Comparison of ENCODE assay signal across 18 cellular contexts in the genomic region with DNA sequence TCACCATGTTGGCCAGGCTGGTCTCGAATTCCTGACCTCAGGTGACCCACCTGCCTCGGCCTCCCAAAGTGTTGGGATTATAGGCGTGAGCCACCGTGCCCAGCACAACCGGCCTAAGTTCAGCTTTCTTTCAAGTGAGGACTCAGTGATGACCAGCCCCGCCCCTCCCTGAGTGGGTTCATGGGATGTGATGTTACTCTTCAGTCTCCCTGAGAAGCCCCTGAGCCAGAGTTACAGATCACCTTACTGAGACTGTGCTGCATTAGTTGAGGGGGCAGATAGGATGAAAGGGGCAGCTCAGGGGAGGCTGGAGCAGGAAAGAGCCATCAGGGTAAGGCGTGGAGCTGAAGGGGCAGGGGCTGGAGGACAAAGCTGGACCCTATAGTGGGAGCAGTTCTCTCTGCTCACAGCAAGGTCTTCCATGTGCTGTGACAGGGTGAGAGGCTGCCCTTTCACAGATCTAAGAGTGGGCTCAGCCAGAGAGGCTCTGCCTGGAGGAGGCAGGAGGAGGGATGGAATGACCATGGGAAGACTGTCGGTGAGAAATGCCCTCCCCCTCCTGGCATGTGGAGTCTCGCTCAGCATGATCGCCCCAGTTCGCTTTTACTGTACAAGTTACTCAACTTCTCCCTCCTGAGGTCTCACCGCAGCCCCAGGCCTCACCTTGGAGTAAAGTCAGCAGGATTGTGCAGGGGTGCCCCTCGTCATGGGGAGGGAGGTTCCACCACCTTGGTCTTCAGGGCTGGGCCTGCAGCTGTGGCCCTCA. TPM values are rescaled to one million over a fixed set of nuclear protein-coding genes. Genes with fewer than 3 reads are reported as not detected.
DNase-seq lines count a peak whose midpoint lies in the region; ATAC-seq and TF ChIP-seq lines count a peak whose summit lies in the region.
"Had no signal": no experiment of that assay in that cellular context is flagged by ENCODE, and none has a peak within 500 bp of the region (broad histone marks: within the 10 kb centered on the region; RNA-seq: fewer than 3 reads in every experiment).

No MANE protein-coding gene starts in this region.

- H3K4me3 Mint-ChIP-seq in H9: no peak overlapping the region
- no peak overlapping the region for H3K4me3 Mint-ChIP-seq in activated naive CD8-positive, alpha-beta T cell treated with anti-CD3 and anti-CD28 coated beads, Interleukin-2, amount 50 U/mL, for 24 hours
- H3K4me3 Mint-ChIP-seq in natural killer cell treated with Interleukin-12 subunit alpha and Interleukin-12 subunit beta and Interleukin-15 and Interleukin-18, amount 100 ng/mL, for 72 hours: no peak overlapping the region

- no peak overlapping the region for H3K4ac ChIP-seq in H9 (ENCODE audit: low read depth, low read length)

- no peaks in the 10 kb centered on the region for H3K79me2 ChIP-seq in H9 (ENCODE audit: insufficient read depth, low read length)

- TF ChIP-seq CTCF in H9 (conservative IDR thresholded peaks at IDR 0.05): no peak

- peak; percentile 25 for DNase-seq in activated CD8-positive, alpha-beta memory T cell treated with anti-CD3 and anti-CD28 coated beads, Interleukin-2, amount 50 U/mL, for 4 hours
- no peak for DNase-seq in activated CD8-positive, alpha-beta memory T cell treated with anti-CD3 and anti-CD28 coated beads for 24 hours
- DNase-seq in H9 (no peak), H4 (ENCODE audit: low spot score) (no peak), cardiac septum (ENCODE audit: low spot score) (no peak), NCI-H2227 treated with DMSO at 0.1 percent for 48 hours (lab: John Stamatoyannopoulos, UW) (no peak)
- DNase-seq in activated naive CD8-positive, alpha-beta T cell treated with anti-CD3 and anti-CD28 coated beads, Interleukin-2, amount 50 U/mL, for 24 hours: no peak
- no peak for DNase-seq in natural killer cell treated with Interleukin-12 subunit alpha and Interleukin-12 subunit beta and Interleukin-15 and Interleukin-18, amount 100 ng/mL, for 72 hours (ENCODE audit: low spot score)
- DNase-seq: aorta; colonic mucosa; KBM-7; lower lobe of right lung; NCI-H1092; psoas muscle; stimulated activated CD4-positive, alpha-beta T cell treated with anti-CD3 and anti-CD28 coated beads, Interleukin-12 subunit alpha, Interleukin-12 subunit beta, amount 100 ng/mL, for 4 hours had no signal

- H2BK15ac ChIP-seq in H9 (ENCODE audit: low read depth, low read length): no peak overlapping the region

- no peaks in the 10 kb centered on the region for H3K23me2 ChIP-seq in H9 (ENCODE audit: insufficient read length, low read depth, low read length, poor library complexity, severe bottlenecking)

- H4K20me1 ChIP-seq in H9 (ENCODE audit: control insufficient read depth, insufficient read depth, insufficient read length): no peaks in the 10 kb centered on the region

- peaks cover 5 to 34% (median 21%) of the 10 kb centered on the region in 3 experiments; a peak in 6 of 7 replicates for H3K36me3 Mint-ChIP-seq in H9 (ENCODE audit: insufficient read depth in 1 of 3, low read depth in 3 of 3)
- peaks cover 41% of the 10 kb centered on the region for H3K36me3 Mint-ChIP-seq in activated naive CD8-positive, alpha-beta T cell treated with anti-CD3 and anti-CD28 coated beads, Interleukin-2, amount 50 U/mL, for 24 hours (ENCODE audit: low read depth)
- H3K36me3 Mint-ChIP-seq in natural killer cell treated with Interleukin-12 subunit alpha and Interleukin-12 subunit beta and Interleukin-15 and Interleukin-18, amount 100 ng/mL, for 72 hours: peaks cover 17% of the 10 kb centered on the region

- H3K9me3 ChIP-seq in H9 (ENCODE audit: control insufficient read depth, low read depth, low read length): no peaks in the 10 kb centered on the region
- H3K9me3 ChIP-seq: colonic mucosa, lower lobe of right lung, psoas muscle had no signal

- no peak overlapping the region for H3K14ac ChIP-seq in H9 (ENCODE audit: insufficient read depth, low read length)

- no peaks in the 10 kb centered on the region; the same call in 1 of the 2 replicates for H3K27me3 ChIP-seq in H9 (ENCODE audit: insufficient read depth, low read length)
- H3K27me3 ChIP-seq: colonic mucosa had no signal

- no peak overlapping the region for H3K18ac ChIP-seq in H9 (ENCODE audit: insufficient read length, low read depth, low read length)

- no peak overlapping the region for H3K23ac ChIP-seq in H9 (ENCODE audit: insufficient read length, low read depth, low read length)

- no peak overlapping the region for H2AFZ ChIP-seq in H9 (ENCODE audit: low read length)

- no peak overlapping the region for H2BK120ac ChIP-seq in H9 (ENCODE audit: low read depth, low read length, poor library complexity, severe bottlenecking)

- no peak overlapping the region for H2BK12ac ChIP-seq in H9 (ENCODE audit: insufficient read length, low read depth, low read length)

- no peak overlapping the region for H3K56ac ChIP-seq in H9 (ENCODE audit: insufficient read length, low read depth, low read length)

- no peak overlapping the region for H4K8ac ChIP-seq in H9 (replicated peaks; ENCODE audit: insufficient read length, low read depth, low read length)

- peaks cover 2% of the 10 kb centered on the region for H3K27me3 Mint-ChIP-seq in H9 (ENCODE audit: low read depth)
- no peaks in the 10 kb centered on the region for H3K27me3 Mint-ChIP-seq in activated naive CD8-positive, alpha-beta T cell treated with anti-CD3 and anti-CD28 coated beads, Interleukin-2, amount 50 U/mL, for 24 hours
- H3K27me3 Mint-ChIP-seq in natural killer cell treated with Interleukin-12 subunit alpha and Interleukin-12 subunit beta and Interleukin-15 and Interleukin-18, amount 100 ng/mL, for 72 hours: no peaks in the 10 kb centered on the region

- H3K4me1 Mint-ChIP-seq in H9: peaks cover 0 to 12% of the 10 kb centered on the region in 2 experiments; a peak in 2 of 4 replicates
- H3K4me1 Mint-ChIP-seq in activated naive CD8-positive, alpha-beta T cell treated with anti-CD3 and anti-CD28 coated beads, Interleukin-2, amount 50 U/mL, for 24 hours: peaks cover 34% of the 10 kb centered on the region
- H3K4me1 Mint-ChIP-seq in natural killer cell treated with Interleukin-12 subunit alpha and Interleukin-12 subunit beta and Interleukin-15 and Interleukin-18, amount 100 ng/mL, for 72 hours (ENCODE audit: low read depth in 2 of 2): peaks cover 61 to 67% of the 10 kb centered on the region in 2 donors

- H3T11ph ChIP-seq in H9 (ENCODE audit: low read length): no peak overlapping the region

- H3K79me1 ChIP-seq in H9 (ENCODE audit: insufficient read depth, low read depth, low read length, poor library complexity, severe bottlenecking): no peaks in the 10 kb centered on the region

- H2BK5ac ChIP-seq in H9 (ENCODE audit: insufficient read length, low read length): no peak overlapping the region

- no peak overlapping the region for H4K91ac ChIP-seq in H9 (ENCODE audit: insufficient read length, low read depth, low read length)

- no CpG with 5 or more reads among the region's 13 CpGs for WGBS in H9 (ENCODE audit: extremely low coverage, insufficient read length, low lambda C conversion rate)

- no peak overlapping the region for H3K27ac ChIP-seq in H9 (ENCODE audit: insufficient read length, low read depth, low read length)
- H3K27ac ChIP-seq: colonic mucosa, lower lobe of right lung, psoas muscle had no signal

- H2AK5ac ChIP-seq in H9 (ENCODE audit: insufficient read length, low read length): no peak overlapping the region

- no peaks in the 10 kb centered on the region for H3K9me3 Mint-ChIP-seq in H9
- no peaks in the 10 kb centered on the region for H3K9me3 Mint-ChIP-seq in activated naive CD8-positive, alpha-beta T cell treated with anti-CD3 and anti-CD28 coated beads, Interleukin-2, amount 50 U/mL, for 24 hours
- no peaks in the 10 kb centered on the region for H3K9me3 Mint-ChIP-seq in natural killer cell treated with Interleukin-12 subunit alpha and Interleukin-12 subunit beta and Interleukin-15 and Interleukin-18, amount 100 ng/mL, for 72 hours

- peak overlapping the region in 2 of 3 experiments; percentile 53 to 73; a peak in 3 of 7 replicates for H3K27ac Mint-ChIP-seq in H9
- H3K27ac Mint-ChIP-seq in activated naive CD8-positive, alpha-beta T cell treated with anti-CD3 and anti-CD28 coated beads, Interleukin-2, amount 50 U/mL, for 24 hours: peak overlapping the region; percentile 76
- peak overlapping the region; percentile 92 to 93 for H3K27ac Mint-ChIP-seq in natural killer cell treated with Interleukin-12 subunit alpha and Interleukin-12 subunit beta and Interleukin-15 and Interleukin-18, amount 100 ng/mL, for 72 hours

- peak; percentile 13 for ATAC-seq in activated naive CD8-positive, alpha-beta T cell treated with anti-CD3 and anti-CD28 coated beads, Interleukin-2, amount 50 U/mL, for 24 hours
- no peak for ATAC-seq in natural killer cell treated with Interleukin-12 subunit alpha and Interleukin-12 subunit beta and Interleukin-15 and Interleukin-18, amount 100 ng/mL, for 72 hours
- ATAC-seq: lower lobe of right lung, psoas muscle had no signal

- H3K4me2 ChIP-seq in H9 (ENCODE audit: insufficient read depth, insufficient read length, low read length): no peak overlapping the region

- no peaks in the 10 kb centered on the region for H3K4me1 ChIP-seq in H9 (ENCODE audit: insufficient read depth, low read length)
- H3K4me1 ChIP-seq: colonic mucosa had no signal

- no peak overlapping the region for H4K5ac ChIP-seq in H9 (ENCODE audit: insufficient read length, low read depth, low read length)

- no peak overlapping the region for H2BK20ac ChIP-seq in H9 (ENCODE audit: low read depth, low read length, poor library complexity, severe bottlenecking)

- intact Hi-C loops in cardiac septum (cut with DNase I): no loop called here

- H3K9ac ChIP-seq in H9 (ENCODE audit: extremely low read depth, insufficient read length, low read length): no peak overlapping the region

RNA-seq across cellular contexts. Expression of a gene that starts 13.4 kb away (rescaled TPM):
- total RNA-seq in H9 (2021) (2.0 and 2.5 TPM in 2 replicates), cardiac septum (1.4 TPM)
- total RNA-seq in natural killer cell treated with Interleukin-12 subunit alpha and Interleukin-12 subunit beta and Interleukin-15 and Interleukin-18, amount 100 ng/mL, for 72 hours: 100 to 1,000 TPM; 153 to 188 TPM
- total RNA-seq in H4 (2014; rRNA removed; shearing (Covaris generic)): 2.5 TPM in 2 replicates

RNA-seq across cellular contexts. Expression of a gene that starts 35.9 kb away (rescaled TPM):
- total RNA-seq in H9 (2021): 129 TPM in 2 replicates
- 100 to 1,000 TPM in 1 of 2 donors, 10 to 100 TPM in 1; 86.2 to 116 TPM for total RNA-seq in natural killer cell treated with Interleukin-12 subunit alpha and Interleukin-12 subunit beta and Interleukin-15 and Interleukin-18, amount 100 ng/mL, for 72 hours
- 22.2 and 36.2 TPM in 2 replicates for total RNA-seq in H4 (2014; rRNA removed; shearing (Covaris generic))
- total RNA-seq in cardiac septum: 44.5 TPM

RNA-seq across cellular contexts. Expression of a gene that starts 51.8 kb away (rescaled TPM):
- total RNA-seq in H9 (2021) (308 and 310 TPM in 2 replicates), cardiac septum (131 TPM)
- 100 to 1,000 TPM; 208 to 308 TPM for total RNA-seq in natural killer cell treated with Interleukin-12 subunit alpha and Interleukin-12 subunit beta and Interleukin-15 and Interleukin-18, amount 100 ng/mL, for 72 hours
- 168 and 173 TPM in 2 replicates for total RNA-seq in H4 (2014; rRNA removed; shearing (Covaris generic))

RNA-seq across cellular contexts. Expression of a gene that starts 55.6 kb away (rescaled TPM):
- total RNA-seq in H9 (2021): not detected in 2 replicates
- total RNA-seq in natural killer cell treated with Interleukin-12 subunit alpha and Interleukin-12 subunit beta and Interleukin-15 and Interleukin-18, amount 100 ng/mL, for 72 hours: under 1 TPM; 0.14 TPM
- not detected in 2 replicates for total RNA-seq in H4 (2014; rRNA removed; shearing (Covaris generic))
- total RNA-seq in cardiac septum: 0.24 TPM
- total RNA-seq: colonic mucosa, Daoy, epithelial cell of proximal tubule, glomerular endothelial cell, lower lobe of right lung had no signal

RNA-seq across cellular contexts. Expression of a gene that starts 57.4 kb away (rescaled TPM):
- total RNA-seq in H9 (2021): 0.13 and 0.24 TPM in 2 replicates
- total RNA-seq in natural killer cell treated with Interleukin-12 subunit alpha and Interleukin-12 subunit beta and Interleukin-15 and Interleukin-18, amount 100 ng/mL, for 72 hours: 1 to 10 TPM; 1.4 to 8.1 TPM
- 0.10 TPM in 1 of 2 replicates, not detected in the other for total RNA-seq in H4 (2014; rRNA removed; shearing (Covaris generic))
- total RNA-seq in cardiac septum: 1.4 TPM
- total RNA-seq: epithelial cell of proximal tubule had no signal

Comparison
In these comparisons a context has a peak if more than half of its experiments do, and no peak if none do; other contexts are left out.
1. RNA of a gene that starts 13.4 kb away (total RNA-seq): 153 to 188 TPM in natural killer cell treated with Interleukin-12 subunit alpha and Interleukin-12 subunit beta and Interleukin-15 and Interleukin-18, amount 100 ng/mL, for 72 hours; 2.5 TPM in H4, 2.0 to 2.5 TPM in H9 and 1.4 TPM in cardiac septum (single experiment); every median in the first group is over 10 times any median in the second.
2. Peak in every context shown above with its lines, with median percentiles within 50 percentile points of each other: H3K27ac Mint-ChIP-seq.